In genomic region chr18:395481-396250, GRCh38 we compare ENCODE assay signal across 9 cellular contexts.
A peak's percentile ranks its signal among the peaks of the same experiment; 100 is the strongest.
DNase-seq lines count a peak whose midpoint lies in the region; ATAC-seq lines count a peak whose summit lies in the region.
"Had no signal": no experiment of that assay in that cellular context is flagged by ENCODE, and none has a peak within 500 bp of the region (broad histone marks: within the 10 kb centered on the region; RNA-seq: fewer than 3 reads in every experiment).

No MANE protein-coding gene starts in this region.

- peak overlapping the region; percentile 51 for H3K4me3 ChIP-seq in SK-N-MC

- H3K9ac ChIP-seq in SK-N-MC (ENCODE audit: insufficient read length) = no peak overlapping the region

- H3K36me3 ChIP-seq in SK-N-MC (ENCODE audit: insufficient read depth, low read length) = no peaks in the 10 kb centered on the region

- H3K9me3 ChIP-seq in SK-N-MC (ENCODE audit: low read depth, low read length) = no peaks in the 10 kb centered on the region

- intact Hi-C loops in Right ventricle myocardium superior (cut with DNase I) = no loop called here

- peak; percentile 96 for DNase-seq in H4 (ENCODE audit: low spot score)
- no peak for DNase-seq in SK-N-MC (ENCODE audit: low read depth, low spot score)
- no peak for DNase-seq in Right ventricle myocardium superior
- DNase-seq in smooth muscle cell of the brain vasculature (ENCODE audit: low read depth, low spot score) = peak; percentile 74
- no peak for DNase-seq in DMS153 (lab: John Stamatoyannopoulos, UW)
- DNase-seq in NCI-H510A (lab: John Stamatoyannopoulos, UW) = no peak
- no peak for DNase-seq in activated effector memory CD4-positive, alpha-beta T cell treated with Interleukin-2 at 50 U/mL for 16 hours
- DNase-seq: GF-D8 had no signal

- peak overlapping the region; percentile 95 for H3K27ac ChIP-seq in SK-N-MC

- peak; percentile 60 for ATAC-seq in Right ventricle myocardium superior (ENCODE audit: poor library complexity)
- no peak for ATAC-seq in HG02759 (IDR thresholded peaks at IDR 0.05; ENCODE audit: unreplicated experiment)

Comparison
In these comparisons a context has a peak if more than half of its experiments do, and no peak if none do; other contexts are left out.
1. DNase-seq: peak in H4 (single experiment) and smooth muscle cell of the brain vasculature (single experiment); none in SK-N-MC (single experiment), Right ventricle myocardium superior (single experiment), DMS153 (single experiment), NCI-H510A (single experiment) and activated effector memory CD4-positive, alpha-beta T cell treated with Interleukin-2 at 50 U/mL for 16 hours (single experiment).